21 cellular contexts compared by ENCODE assay signal in genomic region chr6:107466062-107466461, GRCh38.
"Had no signal": no experiment of that assay in that cellular context is flagged by ENCODE, and none has a peak within 500 bp of the region (broad histone marks: within the 10 kb centered on the region; RNA-seq: fewer than 3 reads in every experiment).

No MANE protein-coding gene starts in this region.

- H3K9me3 ChIP-seq: esophagus muscularis mucosa, gastrocnemius medialis, left ventricle myocardium inferior, psoas muscle, right lobe of liver, tibial artery, upper lobe of left lung, uterus had no signal

- H3K4me3 ChIP-seq: esophagus muscularis mucosa, gastrocnemius medialis, left ventricle myocardium inferior, lung, psoas muscle, right lobe of liver, tibial artery, upper lobe of left lung, uterus had no signal

- H3K36me3 Mint-ChIP-seq: immature natural killer cell; naive B cell; stimulated activated effector memory CD8-positive, alpha-beta T cell treated with anti-CD3 and anti-CD28 coated beads, Interleukin-12 subunit alpha, Interleukin-12 subunit beta, amount 100 ng/mL, for 72 hours had no signal

- DNase-seq: effector memory CD8-positive, alpha-beta T cell; gastrocnemius medialis; immature natural killer cell; left ventricle myocardium inferior; mesendoderm; naive B cell; nephron progenitor cell; psoas muscle; retina; right lobe of liver; stimulated activated CD4-positive, alpha-beta T cell treated with anti-CD3 and anti-CD28 coated beads, Interleukin-4, amount 100 ng/mL, for 1 hour; stimulated activated CD8-positive, alpha-beta memory T cell treated with anti-CD3 and anti-CD28 coated beads, Interleukin-4, amount 100 ng/mL, for 48 hours; stimulated activated naive CD8-positive, alpha-beta T cell treated with anti-CD3 and anti-CD28 coated beads, Interleukin-15, Interleukin-2, amounts not matched to agents 100 U/mL and 50 U/mL, for 24 hours; tibial artery; upper lobe of left lung; uterus had no signal

- H3K27ac ChIP-seq: epithelial cell of prostate, esophagus muscularis mucosa, gastrocnemius medialis, left ventricle myocardium inferior, psoas muscle, right lobe of liver, tibial artery, upper lobe of left lung, uterus had no signal

- H3K27me3 ChIP-seq: esophagus muscularis mucosa, gastrocnemius medialis, right lobe of liver, tibial artery, upper lobe of left lung, uterus had no signal

- ATAC-seq: effector memory CD8-positive, alpha-beta T cell; gastrocnemius medialis; psoas muscle; right lobe of liver; stimulated activated effector memory CD8-positive, alpha-beta T cell treated with anti-CD3 and anti-CD28 coated beads, Interleukin-12 subunit alpha, Interleukin-12 subunit beta, amount 100 ng/mL, for 72 hours; stimulated activated naive CD8-positive, alpha-beta T cell treated with anti-CD3 and anti-CD28 coated beads, Interleukin-15, Interleukin-2, amounts not matched to agents 100 U/mL and 50 U/mL, for 24 hours had no signal

- H3K4me1 Mint-ChIP-seq: immature natural killer cell; naive B cell; stimulated activated effector memory CD8-positive, alpha-beta T cell treated with anti-CD3 and anti-CD28 coated beads, Interleukin-12 subunit alpha, Interleukin-12 subunit beta, amount 100 ng/mL, for 72 hours had no signal

- H3K27ac Mint-ChIP-seq: dendritic cell treated with granulocyte-macrophage colony-stimulating factor and Interleukin-4, amounts not matched to agents 40 ng/mL and 50 ng/mL, for 4 days; effector memory CD8-positive, alpha-beta T cell; immature natural killer cell; naive B cell; nephron progenitor cell; stimulated activated effector memory CD8-positive, alpha-beta T cell treated with anti-CD3 and anti-CD28 coated beads, Interleukin-12 subunit alpha, Interleukin-12 subunit beta, amount 100 ng/mL, for 72 hours had no signal

- H3K4me1 ChIP-seq: esophagus muscularis mucosa, tibial artery, upper lobe of left lung, uterus had no signal

- H3K4me3 Mint-ChIP-seq: dendritic cell treated with granulocyte-macrophage colony-stimulating factor and Interleukin-4, amounts not matched to agents 40 ng/mL and 50 ng/mL, for 4 days; effector memory CD8-positive, alpha-beta T cell; immature natural killer cell; naive B cell; nephron progenitor cell; stimulated activated effector memory CD8-positive, alpha-beta T cell treated with anti-CD3 and anti-CD28 coated beads, Interleukin-12 subunit alpha, Interleukin-12 subunit beta, amount 100 ng/mL, for 72 hours had no signal

- H3K9me3 Mint-ChIP-seq: dendritic cell treated with granulocyte-macrophage colony-stimulating factor and Interleukin-4, amounts not matched to agents 40 ng/mL and 50 ng/mL, for 4 days; effector memory CD8-positive, alpha-beta T cell; immature natural killer cell; naive B cell; nephron progenitor cell; stimulated activated effector memory CD8-positive, alpha-beta T cell treated with anti-CD3 and anti-CD28 coated beads, Interleukin-12 subunit alpha, Interleukin-12 subunit beta, amount 100 ng/mL, for 72 hours had no signal

- H3K36me3 ChIP-seq: esophagus muscularis mucosa, gastrocnemius medialis, left ventricle myocardium inferior, right lobe of liver, tibial artery, upper lobe of left lung, uterus had no signal
